17 cellular contexts compared by ENCODE assay signal in the genomic region with DNA sequence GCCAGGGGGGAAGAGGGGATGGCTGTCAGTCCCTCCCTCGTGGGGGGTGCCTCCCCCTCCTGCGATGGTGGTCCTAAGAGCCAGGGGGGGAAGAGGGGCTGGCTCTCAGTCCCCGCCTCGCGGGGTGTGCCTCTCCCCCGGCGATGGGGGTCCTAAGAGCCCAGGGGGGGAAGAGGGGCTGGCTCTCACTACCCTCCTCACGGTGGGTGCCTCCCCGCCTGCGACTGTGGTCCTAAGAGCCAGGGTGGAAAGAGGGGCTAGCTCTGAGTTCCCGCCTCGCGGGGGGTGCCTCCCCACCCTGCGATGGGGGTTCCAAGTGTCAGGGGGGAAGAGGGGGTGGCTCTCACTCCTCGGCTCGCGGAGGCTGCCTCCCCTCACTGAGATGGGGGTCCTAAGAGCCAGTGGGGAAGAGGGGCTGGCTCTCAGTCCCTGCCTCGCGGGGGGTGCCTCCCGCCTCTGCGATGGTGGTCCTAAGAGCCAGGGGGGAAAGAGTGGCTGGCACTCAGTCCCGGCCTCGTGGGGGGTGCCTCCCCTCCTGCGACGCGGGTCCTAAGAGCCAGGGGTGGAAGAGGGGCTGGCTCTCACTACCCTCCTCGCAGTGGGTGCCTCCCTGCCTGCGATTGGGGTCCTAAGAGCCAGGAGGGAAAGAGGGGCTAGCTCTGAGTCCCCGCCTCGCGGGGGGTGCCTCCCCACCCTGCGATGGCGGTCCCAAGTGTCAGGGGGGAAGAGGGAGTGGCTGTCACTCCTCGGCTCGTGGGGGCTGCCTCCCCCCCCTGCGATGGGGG.
"Had no signal": no experiment of that assay in that cellular context is flagged by ENCODE, and none has a peak within 500 bp of the region (broad histone marks: within the 10 kb centered on the region; RNA-seq: fewer than 3 reads in every experiment).

No MANE protein-coding gene starts in this region.

- H3K27ac ChIP-seq: epithelial cell of prostate, heart left ventricle, left lung, neutrophil, parathyroid adenoma, thoracic aorta, VCaP had no signal

- DNase-seq: activated CD4-positive, alpha-beta memory T cell treated with anti-CD3 and anti-CD28 coated beads, Interleukin-2, amount 10 ng/mL, durations not matched to agents 7 days and 5 days; activated CD4-positive, alpha-beta T cell treated with anti-CD3 and anti-CD28 coated beads, Interleukin-2, amount 10 ng/mL, durations not matched to agents 24 days and 14 days; activated naive CD4-positive, alpha-beta T cell treated with Interleukin-2 at 50 U/mL for 16 hours; midbrain; natural killer cell; stimulated activated CD4-positive, alpha-beta T cell treated with anti-CD3 and anti-CD28 coated beads, Interleukin-2, amount 100 ng/mL, for 48 hours; stimulated activated CD8-positive, alpha-beta memory T cell treated with anti-CD3 and anti-CD28 coated beads, Interleukin-4, amount 100 ng/mL, for 48 hours; stimulated activated naive B cell treated with anti-CD40 and anti-IgM and Interleukin-4, amounts not matched to agents 10 μg/mL and 1 μg/mL and 100 μg/mL, for 72 hours had no signal

- H3K4me1 ChIP-seq: heart left ventricle, left lung, parathyroid adenoma had no signal

- H3K4me2 ChIP-seq: smooth muscle cell had no signal

- H2AFZ ChIP-seq: parathyroid adenoma had no signal

- H3K4me3 Mint-ChIP-seq: activated CD4-positive, alpha-beta memory T cell treated with anti-CD3 and anti-CD28 coated beads, Interleukin-2, amount 10 ng/mL, durations not matched to agents 7 days and 5 days; activated CD4-positive, alpha-beta T cell treated with anti-CD3 and anti-CD28 coated beads, Interleukin-2, amount 10 ng/mL, durations not matched to agents 24 days and 14 days; activated T-helper 1 cell treated with anti-CD3 and anti-CD28 coated beads, Interleukin-12 subunit alpha, Interleukin-12 subunit beta, Interleukin-2, Interleukin-4 antibody, amounts not matched to agents 30 ng/mL and 10 ng/mL and 1 ng/mL, durations not matched to agents 14 hours and 24 hours and 36 hours; natural killer cell; stimulated activated naive B cell treated with anti-CD40 and anti-IgM and Interleukin-4, amounts not matched to agents 10 μg/mL and 1 μg/mL and 100 μg/mL, for 72 hours had no signal

- H3K9me3 ChIP-seq: neutrophil, thoracic aorta had no signal

- H3K4me1 Mint-ChIP-seq: activated CD4-positive, alpha-beta memory T cell treated with anti-CD3 and anti-CD28 coated beads, Interleukin-2, amount 10 ng/mL, durations not matched to agents 7 days and 5 days; activated CD4-positive, alpha-beta T cell treated with anti-CD3 and anti-CD28 coated beads, Interleukin-2, amount 10 ng/mL, durations not matched to agents 24 days and 14 days; natural killer cell; stimulated activated naive B cell treated with anti-CD40 and anti-IgM and Interleukin-4, amounts not matched to agents 10 μg/mL and 1 μg/mL and 100 μg/mL, for 72 hours had no signal

- H3K27ac Mint-ChIP-seq: activated CD4-positive, alpha-beta memory T cell treated with anti-CD3 and anti-CD28 coated beads, Interleukin-2, amount 10 ng/mL, durations not matched to agents 7 days and 5 days; activated CD4-positive, alpha-beta T cell treated with anti-CD3 and anti-CD28 coated beads, Interleukin-2, amount 10 ng/mL, durations not matched to agents 24 days and 14 days; activated T-helper 1 cell treated with anti-CD3 and anti-CD28 coated beads, Interleukin-12 subunit alpha, Interleukin-12 subunit beta, Interleukin-2, Interleukin-4 antibody, amounts not matched to agents 30 ng/mL and 10 ng/mL and 1 ng/mL, durations not matched to agents 14 hours and 24 hours and 36 hours; natural killer cell; stimulated activated naive B cell treated with anti-CD40 and anti-IgM and Interleukin-4, amounts not matched to agents 10 μg/mL and 1 μg/mL and 100 μg/mL, for 72 hours had no signal

- H3K4me3 ChIP-seq: heart left ventricle, left lung, smooth muscle cell, thoracic aorta had no signal

- H3K27me3 Mint-ChIP-seq: activated CD4-positive, alpha-beta memory T cell treated with anti-CD3 and anti-CD28 coated beads, Interleukin-2, amount 10 ng/mL, durations not matched to agents 7 days and 5 days; activated CD4-positive, alpha-beta T cell treated with anti-CD3 and anti-CD28 coated beads, Interleukin-2, amount 10 ng/mL, durations not matched to agents 24 days and 14 days; stimulated activated naive B cell treated with anti-CD40 and anti-IgM and Interleukin-4, amounts not matched to agents 10 μg/mL and 1 μg/mL and 100 μg/mL, for 72 hours had no signal

- H3K27me3 ChIP-seq: heart left ventricle, left lung, neutrophil had no signal

- H3K79me2 ChIP-seq: parathyroid adenoma had no signal

- H3K36me3 Mint-ChIP-seq: natural killer cell; stimulated activated naive B cell treated with anti-CD40 and anti-IgM and Interleukin-4, amounts not matched to agents 10 μg/mL and 1 μg/mL and 100 μg/mL, for 72 hours had no signal

- H3K36me3 ChIP-seq: heart left ventricle, left lung, neutrophil, thoracic aorta had no signal

- H3K9ac ChIP-seq: parathyroid adenoma had no signal
